15 cellular contexts compared by ENCODE assay signal in genomic region chr6:141467041-141467440, GRCh38.
A peak's percentile ranks its signal among the peaks of the same experiment; 100 is the strongest.
DNase-seq lines count a peak whose midpoint lies in the region; TF ChIP-seq lines count a peak whose summit lies in the region.
"Had no signal": no experiment of that assay in that cellular context is flagged by ENCODE, and none has a peak within 500 bp of the region (broad histone marks: within the 10 kb centered on the region; RNA-seq: fewer than 3 reads in every experiment).

No MANE protein-coding gene starts in this region.

- H3K27ac ChIP-seq in neuronal stem cell (replicated peaks; ENCODE audit: low read length) (no peak overlapping the region), uterus (no peak overlapping the region)
- H3K27ac ChIP-seq: BLaER1 treated with 17β-estradiol and CSF1 and Interleukin-3, amounts not matched to agents 10 nM and 100 nM; PC-9 had no signal

- H3K27me3 Mint-ChIP-seq in type B pancreatic cell: no peaks in the 10 kb centered on the region

- no peak overlapping the region for H3K18ac ChIP-seq in neuronal stem cell (ENCODE audit: low read length)

- no peaks in the 10 kb centered on the region for H3K79me2 ChIP-seq in Loucy (ENCODE audit: insufficient read depth, low read length)

- no peak overlapping the region for H3K4me3 Mint-ChIP-seq in type B pancreatic cell

- TF ChIP-seq CTCF in Loucy (conservative IDR thresholded peaks at IDR 0.05; ENCODE audit: low read length) (no peak), type B pancreatic cell (conservative IDR thresholded peaks at IDR 0.05) (no peak), uterus (IDR thresholded peaks at IDR 0.05) (no peak)

- H3K4me1 Mint-ChIP-seq in type B pancreatic cell (ENCODE audit: unreplicated experiment): no peaks in the 10 kb centered on the region

- H3K4me1 ChIP-seq in Loucy (ENCODE audit: insufficient read depth, low read length, poor library complexity, severe bottlenecking) (peaks cover 11% of the 10 kb centered on the region), adipocyte (ENCODE audit: control insufficient read depth, insufficient read depth, low read length) (peaks cover 48% of the 10 kb centered on the region), neuronal stem cell (ENCODE audit: control insufficient read depth in 2 of 2, insufficient read depth in 1 of 2, low read depth in 1 of 2, low read length in 2 of 2) (peaks cover 4 to 17% of the 10 kb centered on the region in 2 donors), uterus (no peaks in the 10 kb centered on the region)

- no peaks in the 10 kb centered on the region for H3K9me2 ChIP-seq in Loucy (replicated peaks; ENCODE audit: low read depth, low read length)

- no peaks in the 10 kb centered on the region for H3K36me3 ChIP-seq in Loucy (ENCODE audit: insufficient read depth, low read length)
- no peaks in the 10 kb centered on the region for H3K36me3 ChIP-seq in adipocyte (ENCODE audit: control insufficient read depth, insufficient read depth, low read length, severe bottlenecking)
- H3K36me3 ChIP-seq in neuronal stem cell (replicated peaks in 1 of 2; ENCODE audit: control insufficient read depth in 2 of 2, insufficient read depth in 2 of 2, low read length in 2 of 2): peaks cover 0 to 2% of the 10 kb centered on the region in 2 donors
- no peaks in the 10 kb centered on the region for H3K36me3 ChIP-seq in uterus
- H3K36me3 ChIP-seq: BLaER1 treated with 17β-estradiol and CSF1 and Interleukin-3, amounts not matched to agents 10 nM and 100 nM had no signal

- H4K20me1 ChIP-seq in Loucy (ENCODE audit: insufficient read depth, low read length, poor library complexity, severe bottlenecking): no peaks in the 10 kb centered on the region
- H4K20me1 ChIP-seq: BLaER1 treated with 17β-estradiol and CSF1 and Interleukin-3, amounts not matched to agents 10 nM and 100 nM had no signal

- no peak for TF ChIP-seq POLR2A in uterus (IDR thresholded peaks at IDR 0.05)

- no peak overlapping the region for H2BK5ac ChIP-seq in neuronal stem cell (ENCODE audit: low read length)

- DNase-seq in NCI-H748 (lab: John Stamatoyannopoulos, UW; ENCODE audit: unreplicated experiment) (peak; percentile 26), NCI-H748 treated with DMSO at 0.1 percent for 48 hours (lab: John Stamatoyannopoulos, UW) (no peak), adipocyte (ENCODE audit: low read depth) (no peak), neuronal stem cell (ENCODE audit: low spot score) (no peak), type B pancreatic cell (ENCODE audit: extremely low spot score, unreplicated experiment) (no peak), uterus (no peak), NAMALWA (ENCODE audit: low spot score) (no peak)
- DNase-seq: 8988T; DMS 273 treated with DMSO at 0.1 percent for 48 hours; NCI-H1105; NCI-H1930; NK-92 treated with Interleukin-12 subunit alpha and Interleukin-12 subunit beta, amount 100 ng/mL, for 24 hours; PC-9 had no signal

- H3K36me3 Mint-ChIP-seq in type B pancreatic cell: no peaks in the 10 kb centered on the region

- H3K23ac ChIP-seq in neuronal stem cell (ENCODE audit: low read depth, low read length, poor library complexity): no peak overlapping the region

- H3K9ac ChIP-seq in Loucy (ENCODE audit: low read depth, low read length, poor library complexity, severe bottlenecking) (no peak overlapping the region), adipocyte (ENCODE audit: low read length) (peak overlapping the region; percentile 59), neuronal stem cell (ENCODE audit: low read depth, low read length, poor library complexity) (no peak overlapping the region)
- H3K9ac ChIP-seq: BLaER1 treated with 17β-estradiol and CSF1 and Interleukin-3, amounts not matched to agents 10 nM and 100 nM had no signal

- no peak overlapping the region for H3K14ac ChIP-seq in neuronal stem cell (ENCODE audit: low read length)

- no peak overlapping the region for H2BK12ac ChIP-seq in neuronal stem cell (ENCODE audit: low read length)

- peaks cover 1% of the 10 kb centered on the region for H3K79me1 ChIP-seq in neuronal stem cell (ENCODE audit: low read depth, low read length)

- H2AK5ac ChIP-seq in neuronal stem cell (ENCODE audit: low read depth, low read length): no peak overlapping the region

- no peaks in the 10 kb centered on the region for H3F3A ChIP-seq in Loucy (ENCODE audit: low read depth)

- H3K9me3 Mint-ChIP-seq in type B pancreatic cell: no peaks in the 10 kb centered on the region

- H3K27me3 ChIP-seq in Loucy (ENCODE audit: insufficient read depth, low read length, poor library complexity, severe bottlenecking): no peaks in the 10 kb centered on the region
- no peaks in the 10 kb centered on the region for H3K27me3 ChIP-seq in adipocyte (replicated peaks; ENCODE audit: control insufficient read depth, insufficient read depth, low read length)
- no peaks in the 10 kb centered on the region for H3K27me3 ChIP-seq in neuronal stem cell (ENCODE audit: control insufficient read depth in 3 of 3, insufficient read depth in 3 of 3, low read depth in 1 of 3, low read length in 3 of 3)
- H3K27me3 ChIP-seq in uterus: no peaks in the 10 kb centered on the region
- H3K27me3 ChIP-seq: BLaER1 treated with 17β-estradiol and CSF1 and Interleukin-3, amounts not matched to agents 10 nM and 100 nM had no signal

- intact Hi-C loops in uterus (cut with DNase I; ENCODE audit: low total_unique reads): no loop called here

- H2AFZ ChIP-seq in Loucy (ENCODE audit: low read length) (peak overlapping the region; percentile 50; the same call in 1 of the 2 replicates), neuronal stem cell (ENCODE audit: low read length) (peak overlapping the region; percentile 72)
- H2AFZ ChIP-seq: PC-9 had no signal

- H3K4ac ChIP-seq in neuronal stem cell (ENCODE audit: low read length): no peak overlapping the region

- H2BK120ac ChIP-seq in neuronal stem cell (ENCODE audit: low read depth, low read length): no peak overlapping the region

- no peak overlapping the region for H4K91ac ChIP-seq in neuronal stem cell (ENCODE audit: low read depth, low read length, poor library complexity)

- H3K4me2 ChIP-seq in Loucy (ENCODE audit: low read depth, low read length, poor library complexity, severe bottlenecking): no peak overlapping the region
- no peak overlapping the region for H3K4me2 ChIP-seq in neuronal stem cell (ENCODE audit: insufficient read depth, low read length, poor library complexity, severe bottlenecking)
- H3K4me2 ChIP-seq: PC-9 had no signal

- H3K9me3 ChIP-seq in Loucy (ENCODE audit: insufficient read depth, low read depth, low read length) (no peaks in the 10 kb centered on the region), adipocyte (ENCODE audit: control insufficient read depth, low read length) (peaks cover 3% of the 10 kb centered on the region), neuronal stem cell (replicated peaks in 1 of 2; ENCODE audit: control insufficient read depth in 2 of 2, insufficient read depth in 1 of 2, low read depth in 1 of 2, low read length in 2 of 2) (peaks cover 0 to 5% of the 10 kb centered on the region in 2 donors), uterus (no peaks in the 10 kb centered on the region)

- no peak overlapping the region for H3K27ac Mint-ChIP-seq in type B pancreatic cell

- H4K8ac ChIP-seq in neuronal stem cell (ENCODE audit: low read depth, low read length): no peak overlapping the region

- H3K4me3 ChIP-seq in Loucy (ENCODE audit: low read length, poor library complexity, severe bottlenecking) (no peak overlapping the region), adipocyte (ENCODE audit: low read length) (no peak overlapping the region), neuronal stem cell (ENCODE audit: low read length in 2 of 2) (no peak overlapping the region), uterus (no peak overlapping the region)
- H3K4me3 ChIP-seq: BLaER1 treated with 17β-estradiol and CSF1 and Interleukin-3, amounts not matched to agents 10 nM and 100 nM; PC-9 had no signal

- no peak overlapping the region for H2BK15ac ChIP-seq in neuronal stem cell (ENCODE audit: low read length)

- WGBS in neuronal stem cell (ENCODE audit: extremely low coverage in 2 of 2, insufficient read length in 2 of 2, insufficient replicate concordance in 1 of 2), 2 donors: no CpG with 5 or more reads among the region's 1 CpG
